Comparison of ENCODE assay signal across 15 cellular contexts in the genomic region with DNA sequence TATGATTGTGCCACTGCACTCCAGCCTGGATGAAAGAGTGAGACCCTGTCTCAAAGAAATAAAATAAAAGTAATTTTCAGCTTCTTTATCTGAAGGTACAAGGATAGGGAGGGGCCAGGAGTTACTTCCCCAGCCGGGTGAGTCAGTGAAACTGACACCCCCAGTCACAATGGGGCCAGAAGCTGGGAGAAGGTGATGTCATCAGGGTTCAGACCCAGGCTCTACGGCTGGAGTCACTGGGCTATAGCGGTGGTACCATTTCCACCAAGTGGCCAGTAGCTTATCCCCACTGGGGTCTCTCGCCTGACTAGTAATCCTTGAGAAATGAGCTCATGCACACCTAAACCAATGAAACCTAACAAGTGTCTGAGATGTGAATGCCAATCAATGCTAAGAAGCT.
DNase-seq lines count a peak whose midpoint lies in the region; ATAC-seq, FAIRE-seq and TF ChIP-seq lines count a peak whose summit lies in the region.
"Had no signal": no experiment of that assay in that cellular context is flagged by ENCODE, and none has a peak within 500 bp of the region (broad histone marks: within the 10 kb centered on the region; RNA-seq: fewer than 3 reads in every experiment).

No MANE protein-coding gene starts in this region.

- no peak for TF ChIP-seq RAD21 in GM12878 (IDR thresholded peaks at IDR 0.05; ENCODE audit: insufficient read depth, low read depth, low read length)

- peaks cover 10% of the 10 kb centered on the region for H3K27me3 Mint-ChIP-seq in stimulated activated naive CD8-positive, alpha-beta T cell treated with anti-CD3 and anti-CD28 coated beads, Interleukin-15, Interleukin-2, amounts not matched to agents 100 ng/mL and 50 ng/mL, for 24 hours
- peaks cover 19 to 53% of the 10 kb centered on the region in 2 donors for H3K27me3 Mint-ChIP-seq in effector memory CD8-positive, alpha-beta T cell

- POLR2A ChIA-PET in GM12878 (lab: Charles Lee), result interaction anchor here (0.7 kb wide), 1 partner anchor 123 kb away, joined by 3 read pairs; no protein-coding TSS in a partner anchor

- H3K79me2 ChIP-seq in GM12878 (ENCODE audit: control insufficient read depth, insufficient read depth, low read length), result no peaks in the 10 kb centered on the region

- intact Hi-C loops in GM12878 (cut with micrococcal nuclease; ENCODE audit: unreplicated experiment), result loop anchor here (10.0 kb wide), 1 partner anchor 534 kb away; no protein-coding TSS in a partner anchor

- no peak overlapping the region for H3K9ac ChIP-seq in GM12878 (ENCODE audit: control insufficient read depth, insufficient read depth, low read length)
- H3K9ac ChIP-seq: BLaER1 treated with 17β-estradiol and CSF1 and Interleukin-3, amounts not matched to agents 10 nM and 100 nM had no signal

- no peak for TF ChIP-seq POLR2A in GM12878 (IDR thresholded peaks at IDR 0.05; ENCODE audit: low read depth, low read length)

- no peak overlapping the region for H2AFZ ChIP-seq in GM12878 (ENCODE audit: control insufficient read depth, low read depth, low read length)

- H3K9me3 ChIP-seq in GM12878 (replicated peaks; ENCODE audit: control insufficient read depth, insufficient read depth, low read length), result peaks cover 12% of the 10 kb centered on the region
- H3K9me3 ChIP-seq: MG63, testis had no signal

- H3K27me3 ChIP-seq in GM12878 (replicated peaks in 1 of 2; ENCODE audit: control insufficient read depth in 2 of 2, insufficient read depth in 2 of 2, low read length in 1 of 2), result no peaks in the 10 kb centered on the region
- H3K27me3 ChIP-seq: BLaER1 treated with 17β-estradiol and CSF1 and Interleukin-3, amounts not matched to agents 10 nM and 100 nM; MG63; testis had no signal

- DNase-seq in stimulated activated CD4-positive, alpha-beta T cell treated with anti-CD3 and anti-CD28 coated beads, Interleukin-1b, Interleukin-23, amount 100 ng/mL, for 48 hours, result peak; percentile 44
- no peak for DNase-seq in stimulated activated CD4-positive, alpha-beta T cell treated with anti-CD3 and anti-CD28 coated beads, Interleukin-4, amount 100 ng/mL, for 4 hours
- peak; percentile 90 for DNase-seq in HPDE6-E6E7 (ENCODE audit: extremely low spot score)
- no peak for DNase-seq in GM12878 (ENCODE audit: low read depth, low spot score)
- no peak for DNase-seq in NCI-H526 (lab: John Stamatoyannopoulos, UW)
- no peak for DNase-seq in effector memory CD8-positive, alpha-beta T cell
- no peak for DNase-seq in SIG-M5 treated with dmso at 0.1 percent for 504 hours (lab: John Stamatoyannopoulos, UW; ENCODE audit: unreplicated experiment)
- DNase-seq: anterior cingulate cortex, MG63, natural killer cell, RPMI8226, testis had no signal

- H3K4me3 Mint-ChIP-seq in stimulated activated naive CD8-positive, alpha-beta T cell treated with anti-CD3 and anti-CD28 coated beads, Interleukin-15, Interleukin-2, amounts not matched to agents 100 ng/mL and 50 ng/mL, for 24 hours, result no peak overlapping the region
- no peak overlapping the region for H3K4me3 Mint-ChIP-seq in effector memory CD8-positive, alpha-beta T cell
- H3K4me3 Mint-ChIP-seq: natural killer cell had no signal

- peak; percentile 35 for FAIRE-seq in GM12878 (lab: Jason Lieb, UNC)
- FAIRE-seq: TTC549 had no signal

- peaks cover 45% of the 10 kb centered on the region for H3K4me1 Mint-ChIP-seq in stimulated activated naive CD8-positive, alpha-beta T cell treated with anti-CD3 and anti-CD28 coated beads, Interleukin-15, Interleukin-2, amounts not matched to agents 100 ng/mL and 50 ng/mL, for 24 hours (ENCODE audit: low read depth)
- no peaks in the 10 kb centered on the region for H3K4me1 Mint-ChIP-seq in effector memory CD8-positive, alpha-beta T cell (ENCODE audit: low read depth in 2 of 2)
- H3K4me1 Mint-ChIP-seq: natural killer cell had no signal

- no peaks in the 10 kb centered on the region for H3K36me3 Mint-ChIP-seq in stimulated activated naive CD8-positive, alpha-beta T cell treated with anti-CD3 and anti-CD28 coated beads, Interleukin-15, Interleukin-2, amounts not matched to agents 100 ng/mL and 50 ng/mL, for 24 hours (ENCODE audit: low read depth)
- H3K36me3 Mint-ChIP-seq in effector memory CD8-positive, alpha-beta T cell (ENCODE audit: insufficient read depth), result no peaks in the 10 kb centered on the region
- H3K36me3 Mint-ChIP-seq: natural killer cell had no signal

- CTCF ChIA-PET in GM12878 (lab: Yijun Ruan, JAX), result interaction anchor here (0.6 to 7.1 kb wide), 9 partner anchors 9 to 338 kb away, joined by 3 to 52 read pairs (median 5); no protein-coding TSS in a partner anchor

- BruUV-seq in GM12878 (replicated peaks; lab: Mats Ljungman, UMichigan), result no TSS peak

- TF ChIP-seq EP300 in GM12878 (IDR thresholded peaks at IDR 0.05; ENCODE audit: borderline replicate concordance in 1 of 2, control insufficient read depth in 1 of 2, low read depth in 2 of 2, low read length in 2 of 2), result no peak

- H3K4me1 ChIP-seq in GM12878 (ENCODE audit: control insufficient read depth, insufficient read depth, low read length), result peaks cover 16% of the 10 kb centered on the region
- H3K4me1 ChIP-seq: testis had no signal

- WGBS in GM12878 (ENCODE audit: insufficient coverage, insufficient replicate concordance, low lambda C conversion rate, missing lambda C conversion rate), result 79% methylated on average over 4 of the region's 4 CpGs

- in situ Hi-C loops in GM12878 (cut with MboI), result no loop called here

- H3K4me3 ChIP-seq in GM12878, result no peak overlapping the region
- H3K4me3 ChIP-seq: BLaER1 treated with 17β-estradiol and CSF1 and Interleukin-3, amounts not matched to agents 10 nM and 100 nM; MG63; testis had no signal

- TF ChIP-seq CTCF in GM12878 (IDR thresholded peaks at IDR 0.05 in 2 of 3, conservative IDR thresholded peaks at IDR 0.05 in 1 of 3; ENCODE audit: control insufficient read depth in 2 of 3, extremely low read depth in 1 of 3, insufficient read depth in 1 of 3, low read depth in 3 of 3, low read length in 3 of 3), result no peak

- no peak overlapping the region for H3K4me2 ChIP-seq in GM12878 (ENCODE audit: control insufficient read depth, insufficient read depth)
- H3K4me2 ChIP-seq: BLaER1 treated with 17β-estradiol and CSF1 and Interleukin-3, amounts not matched to agents 10 nM and 100 nM had no signal

- no peaks in the 10 kb centered on the region; a peak in 1 of 4 replicates for H3K36me3 ChIP-seq in GM12878 (ENCODE audit: control insufficient read depth in 2 of 2, insufficient read depth in 2 of 2, low read length in 1 of 2)
- H3K36me3 ChIP-seq: BLaER1 treated with 17β-estradiol and CSF1 and Interleukin-3, amounts not matched to agents 10 nM and 100 nM had no signal

- H3K27ac Mint-ChIP-seq in stimulated activated naive CD8-positive, alpha-beta T cell treated with anti-CD3 and anti-CD28 coated beads, Interleukin-15, Interleukin-2, amounts not matched to agents 100 ng/mL and 50 ng/mL, for 24 hours, result peak overlapping the region; percentile 71
- no peak overlapping the region for H3K27ac Mint-ChIP-seq in effector memory CD8-positive, alpha-beta T cell
- H3K27ac Mint-ChIP-seq: natural killer cell had no signal

- peak; percentile 73 for ATAC-seq in GM12878
- ATAC-seq in effector memory CD8-positive, alpha-beta T cell (replicated peaks), result no peak
- ATAC-seq: natural killer cell had no signal

- no peaks in the 10 kb centered on the region for H3K9me3 Mint-ChIP-seq in stimulated activated naive CD8-positive, alpha-beta T cell treated with anti-CD3 and anti-CD28 coated beads, Interleukin-15, Interleukin-2, amounts not matched to agents 100 ng/mL and 50 ng/mL, for 24 hours
- H3K9me3 Mint-ChIP-seq in effector memory CD8-positive, alpha-beta T cell, result no peaks in the 10 kb centered on the region
- H3K9me3 Mint-ChIP-seq: natural killer cell had no signal

- H3K27ac ChIP-seq in GM12878 (ENCODE audit: control insufficient read depth, insufficient read depth), result no peak overlapping the region
- H3K27ac ChIP-seq: BLaER1 treated with 17β-estradiol and CSF1 and Interleukin-3, amounts not matched to agents 10 nM and 100 nM; testis had no signal

- RAD21 ChIA-PET in GM12878 (lab: Charles Lee; ENCODE audit: unreplicated experiment), result interaction anchor here (0.8 to 2.1 kb wide), 6 partner anchors 9 to 247 kb away, joined by 3 to 10 read pairs (median 8); no protein-coding TSS in a partner anchor

- H4K20me1 ChIP-seq in GM12878 (ENCODE audit: control insufficient read depth, insufficient read depth), result no peaks in the 10 kb centered on the region
- H4K20me1 ChIP-seq: BLaER1 treated with 17β-estradiol and CSF1 and Interleukin-3, amounts not matched to agents 10 nM and 100 nM had no signal

- SMC1A ChIA-PET in GM12878 (lab: Charles Lee; ENCODE audit: uncharacterized antibody, unreplicated experiment), result interaction anchor here (1.0 to 3.1 kb wide), 11 partner anchors 9 to 545 kb away, joined by 3 to 20 read pairs (median 3); no protein-coding TSS in a partner anchor

TF ChIP-seq in GM12878, 131 proteins besides CTCF, POLR2A, EP300 and RAD21 (continues in another document):
- TF ChIP-seq SPI1 (IDR thresholded peaks at IDR 0.05; ENCODE audit: borderline replicate concordance, insufficient read depth, low read depth, low read length) (no peak), IKZF2 (IDR thresholded peaks at IDR 0.05) (peak in 1 of 2 experiments; percentile 51; a peak in 1 of 4 replicates), ZNF384 (IDR thresholded peaks at IDR 0.05; ENCODE audit: borderline replicate concordance, low read depth, low read length) (no peak), RELB (IDR thresholded peaks at IDR 0.05; ENCODE audit: low read depth) (no peak), MEF2B (IDR thresholded peaks at IDR 0.05; ENCODE audit: partially characterized antibody, poor library complexity, severe bottlenecking) (no peak), ETV6 (conservative IDR thresholded peaks at IDR 0.05 in 1 of 2, IDR thresholded peaks at IDR 0.05 in 1 of 2; ENCODE audit: borderline replicate concordance in 1 of 2, low read depth in 1 of 2) (no peak), BCL11A (IDR thresholded peaks at IDR 0.05; ENCODE audit: low read depth, low read length) (no peak)

Comparison
In these comparisons a context has a peak if more than half of its experiments do, and no peak if none do; other contexts are left out.
1. DNase-seq: peak in stimulated activated CD4-positive, alpha-beta T cell treated with anti-CD3 and anti-CD28 coated beads, Interleukin-1b, Interleukin-23, amount 100 ng/mL, for 48 hours (single experiment) and HPDE6-E6E7 (single experiment); none in stimulated activated CD4-positive, alpha-beta T cell treated with anti-CD3 and anti-CD28 coated beads, Interleukin-4, amount 100 ng/mL, for 4 hours (0 of 2), GM12878 (single experiment), NCI-H526 (0 of 2), effector memory CD8-positive, alpha-beta T cell (0 of 3) and SIG-M5 treated with dmso at 0.1 percent for 504 hours (single experiment).